In the genomic region with DNA sequence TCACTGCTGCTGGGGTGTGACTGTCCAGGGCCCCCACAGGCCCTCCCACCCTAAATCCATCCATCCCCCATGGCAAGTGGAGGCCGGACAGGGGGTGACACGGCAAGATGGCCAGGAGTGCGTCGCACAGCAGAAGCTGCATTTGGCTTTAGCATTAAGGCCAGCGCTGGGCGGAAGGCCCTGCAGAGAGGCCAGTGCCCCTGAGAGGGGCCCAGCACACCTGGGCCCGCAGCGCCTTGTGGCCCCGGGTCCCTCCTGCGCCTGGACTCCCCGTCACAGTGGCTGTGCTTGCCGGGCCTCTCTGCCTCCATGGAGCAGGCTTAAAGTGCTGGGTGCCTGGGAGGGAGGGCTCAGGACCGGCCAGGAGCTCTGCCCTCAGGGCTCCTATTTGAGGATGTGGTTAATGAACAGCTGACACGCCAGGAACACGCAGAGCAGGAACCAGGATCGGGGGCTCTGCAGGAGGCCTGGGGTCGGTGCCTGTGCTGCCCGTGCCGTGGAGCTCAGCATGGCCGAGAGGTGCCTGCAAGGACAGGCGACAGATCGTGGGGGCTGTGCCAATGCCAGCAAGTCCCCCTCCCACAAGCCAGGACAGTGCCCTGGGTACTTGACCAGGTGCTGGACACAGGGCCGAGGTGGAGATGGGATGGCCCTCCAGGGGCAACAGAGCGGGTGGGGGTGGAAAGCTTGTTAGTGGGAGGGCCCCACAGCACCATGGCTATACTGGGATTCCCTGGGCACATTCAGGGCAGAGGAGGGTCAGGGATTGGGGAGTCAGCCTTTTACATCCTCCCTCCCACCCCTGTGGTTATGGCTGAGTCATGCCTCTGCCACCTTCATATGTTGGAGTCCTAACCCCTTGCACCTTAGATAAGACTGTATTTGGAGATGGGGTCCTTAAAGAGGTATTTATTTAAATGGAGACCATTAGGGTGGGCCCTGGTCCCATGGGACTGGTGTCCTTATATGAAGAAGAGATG, we compare ENCODE assay signal across 1 cellular context.
TF ChIP-seq lines count a peak whose summit lies in the region.

No MANE protein-coding gene starts in this region.

TF ChIP-seq in K562, 482 proteins besides CTCF, POLR2A, EP300 and RAD21 (continued from another document):
- TF ChIP-seq ZNF407 (IDR thresholded peaks at IDR 0.05; ENCODE audit: low read depth) (no peak), MCM5 (IDR thresholded peaks at IDR 0.05; ENCODE audit: low read depth) (no peak), NFE2 (IDR thresholded peaks at IDR 0.05; ENCODE audit: low read depth) (0 out of 2 replicates have a peak, but pooled peaks have one; percentile 37), MGA (IDR thresholded peaks at IDR 0.05) (no peak), MAFG (tag; conservative IDR thresholded peaks at IDR 0.05) (0 out of 2 replicates have a peak, but pooled peaks have one; percentile 11), POLR2G (IDR thresholded peaks at IDR 0.05; ENCODE audit: low read depth, low read length) (peak; percentile 48; the same call in 1 of the 2 replicates)
- TF ChIP-seq, protein P1, sequence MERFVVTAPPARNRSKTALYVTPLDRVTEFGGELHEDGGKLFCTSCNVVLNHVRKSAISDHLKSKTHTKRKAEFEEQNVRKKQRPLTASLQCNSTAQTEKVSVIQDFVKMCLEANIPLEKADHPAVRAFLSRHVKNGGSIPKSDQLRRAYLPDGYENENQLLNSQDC (CRISPR knock-in tag; IDR thresholded peaks at IDR 0.05): no peak
